In genomic region chr5:33379757-33380156, GRCh38 we compare ENCODE assay signal across 8 cellular contexts.
A peak's percentile ranks its signal among the peaks of the same experiment; 100 is the strongest.
DNase-seq lines count a peak whose midpoint lies in the region; ATAC-seq and TF ChIP-seq lines count a peak whose summit lies in the region.

No MANE protein-coding gene starts in this region.

- no peak overlapping the region for H3K27ac ChIP-seq in Karpas-422 (ENCODE audit: low read length)
- no peak overlapping the region for H3K27ac ChIP-seq in CD8-positive, alpha-beta memory T cell (ENCODE audit: low read depth, low read length)

- H3K27me3 ChIP-seq in Karpas-422 (ENCODE audit: low read length) = no peaks in the 10 kb centered on the region
- no peaks in the 10 kb centered on the region for H3K27me3 ChIP-seq in CD8-positive, alpha-beta memory T cell (ENCODE audit: insufficient read depth, low read length, poor library complexity, severe bottlenecking)

- no peaks in the 10 kb centered on the region for H3K79me2 ChIP-seq in Karpas-422 (ENCODE audit: low read length)

- H3K9me3 ChIP-seq in Karpas-422 (ENCODE audit: low read length) = no peaks in the 10 kb centered on the region
- no peaks in the 10 kb centered on the region for H3K9me3 ChIP-seq in CD8-positive, alpha-beta memory T cell (ENCODE audit: low read length)

- H3K4me2 ChIP-seq in Karpas-422 (ENCODE audit: low read depth, low read length, poor library complexity, severe bottlenecking) = no peak overlapping the region

- POLR2A ChIA-PET in GM10248 (lab: Yijun Ruan, JAX) = no interaction called here
- POLR2A ChIA-PET in CD8-positive, alpha-beta memory T cell (lab: Charles Lee) = no interaction called here

- peaks cover 5% of the 10 kb centered on the region; the same call in 1 of the 2 replicates for H3K4me1 ChIP-seq in Karpas-422 (ENCODE audit: low read length)
- no peaks in the 10 kb centered on the region for H3K4me1 ChIP-seq in CD8-positive, alpha-beta memory T cell (ENCODE audit: insufficient read depth, low read length)

- no peaks in the 10 kb centered on the region for H4K20me1 ChIP-seq in Karpas-422 (ENCODE audit: insufficient read depth, low read depth, low read length)

- H3K4me1 Mint-ChIP-seq in CD8-positive, alpha-beta memory T cell = no peaks in the 10 kb centered on the region
- H3K4me1 Mint-ChIP-seq in stimulated activated effector memory CD8-positive, alpha-beta T cell treated with anti-CD3 and anti-CD28 coated beads, Interleukin-12 subunit alpha, Interleukin-12 subunit beta, amount 100 ng/mL, for 72 hours = no peaks in the 10 kb centered on the region

- no peak for DNase-seq in GM10248 (ENCODE audit: extremely low spot score)
- DNase-seq in Karpas-422 = peak; percentile 78
- no peak for DNase-seq in astrocyte of the cerebellum (ENCODE audit: low read depth)
- DNase-seq in lung microvascular endothelial cell (ENCODE audit: low read depth in 2 of 2) = peak; percentile 46 to 62
- DNase-seq in GF-D8 (lab: John Stamatoyannopoulos, UW) = no peak
- DNase-seq in CD8-positive, alpha-beta memory T cell = no peak
- no peak for DNase-seq in stimulated activated effector memory CD8-positive, alpha-beta T cell treated with anti-CD3 and anti-CD28 coated beads, Interleukin-12 subunit alpha, Interleukin-12 subunit beta, amount 100 ng/mL, for 72 hours (ENCODE audit: low spot score in 2 of 2)

- TF ChIP-seq CTCF in GM10248 (IDR thresholded peaks at IDR 0.05; ENCODE audit: control extremely low read depth, extremely low read depth, low read depth, missing control alignments) = peak; percentile 26
- peak; percentile 36 for TF ChIP-seq CTCF in astrocyte of the cerebellum (IDR thresholded peaks at IDR 0.05; ENCODE audit: low read depth, low read length, missing control alignments)

- H2AFZ ChIP-seq in Karpas-422 (ENCODE audit: low read length) = no peak overlapping the region

- no peaks in the 10 kb centered on the region for H3K9me2 ChIP-seq in Karpas-422 (replicated peaks; ENCODE audit: insufficient read depth, low read length)

- no peak overlapping the region for H3K9ac ChIP-seq in Karpas-422 (ENCODE audit: low read length)

- H3K4me3 ChIP-seq in Karpas-422 (ENCODE audit: low read length) = no peak overlapping the region
- H3K4me3 ChIP-seq in astrocyte of the cerebellum (ENCODE audit: low read depth, low read length) = no peak overlapping the region
- no peak overlapping the region for H3K4me3 ChIP-seq in CD8-positive, alpha-beta memory T cell (ENCODE audit: low read length)

- H3K36me3 Mint-ChIP-seq in CD8-positive, alpha-beta memory T cell = no peaks in the 10 kb centered on the region
- H3K36me3 Mint-ChIP-seq in stimulated activated effector memory CD8-positive, alpha-beta T cell treated with anti-CD3 and anti-CD28 coated beads, Interleukin-12 subunit alpha, Interleukin-12 subunit beta, amount 100 ng/mL, for 72 hours = no peaks in the 10 kb centered on the region

- H3K27ac Mint-ChIP-seq in CD8-positive, alpha-beta memory T cell = no peak overlapping the region
- no peak overlapping the region for H3K27ac Mint-ChIP-seq in stimulated activated effector memory CD8-positive, alpha-beta T cell treated with anti-CD3 and anti-CD28 coated beads, Interleukin-12 subunit alpha, Interleukin-12 subunit beta, amount 100 ng/mL, for 72 hours

- no peak overlapping the region for H3K4me3 Mint-ChIP-seq in CD8-positive, alpha-beta memory T cell
- no peak overlapping the region for H3K4me3 Mint-ChIP-seq in stimulated activated effector memory CD8-positive, alpha-beta T cell treated with anti-CD3 and anti-CD28 coated beads, Interleukin-12 subunit alpha, Interleukin-12 subunit beta, amount 100 ng/mL, for 72 hours

- H3K36me3 ChIP-seq in Karpas-422 (ENCODE audit: insufficient read depth, low read length) = no peaks in the 10 kb centered on the region
- H3K36me3 ChIP-seq in CD8-positive, alpha-beta memory T cell (ENCODE audit: insufficient read depth, low read length) = no peaks in the 10 kb centered on the region

- H3K9me3 Mint-ChIP-seq in CD8-positive, alpha-beta memory T cell = peaks cover 0 to 9% (median 7%) of the 10 kb centered on the region in 5 donors
- no peaks in the 10 kb centered on the region for H3K9me3 Mint-ChIP-seq in stimulated activated effector memory CD8-positive, alpha-beta T cell treated with anti-CD3 and anti-CD28 coated beads, Interleukin-12 subunit alpha, Interleukin-12 subunit beta, amount 100 ng/mL, for 72 hours

- peaks cover 2 to 8% of the 10 kb centered on the region in 2 donors for H3K27me3 Mint-ChIP-seq in CD8-positive, alpha-beta memory T cell

- in situ Hi-C loops in astrocyte of the cerebellum (cut with HindIII; ENCODE audit: low sequenced_read_pairs) = no loop called here

- ATAC-seq in GM19452 (IDR thresholded peaks at IDR 0.05; ENCODE audit: unreplicated experiment) = no peak
- ATAC-seq in stimulated activated effector memory CD8-positive, alpha-beta T cell treated with anti-CD3 and anti-CD28 coated beads, Interleukin-12 subunit alpha, Interleukin-12 subunit beta, amount 100 ng/mL, for 72 hours = no peak

- CTCF ChIA-PET in GM10248 (lab: Yijun Ruan, JAX) = interaction anchor here (0.9 to 1.3 kb wide), 5 partner anchors 9 to 669 kb away, joined by 3 to 4 read pairs (median 4); no protein-coding TSS in a partner anchor
- CTCF ChIA-PET in CD8-positive, alpha-beta memory T cell (lab: Charles Lee) = no interaction called here

Comparison
In these comparisons a context has a peak if more than half of its experiments do, and no peak if none do; other contexts are left out.
1. DNase-seq: peak in Karpas-422 (single experiment) and lung microvascular endothelial cell (2 of 2); none in GM10248 (single experiment), astrocyte of the cerebellum (single experiment), GF-D8 (single experiment), CD8-positive, alpha-beta memory T cell (0 of 5) and stimulated activated effector memory CD8-positive, alpha-beta T cell treated with anti-CD3 and anti-CD28 coated beads, Interleukin-12 subunit alpha, Interleukin-12 subunit beta, amount 100 ng/mL, for 72 hours (0 of 2).